31 cellular contexts compared by ENCODE assay signal in the genomic region with DNA sequence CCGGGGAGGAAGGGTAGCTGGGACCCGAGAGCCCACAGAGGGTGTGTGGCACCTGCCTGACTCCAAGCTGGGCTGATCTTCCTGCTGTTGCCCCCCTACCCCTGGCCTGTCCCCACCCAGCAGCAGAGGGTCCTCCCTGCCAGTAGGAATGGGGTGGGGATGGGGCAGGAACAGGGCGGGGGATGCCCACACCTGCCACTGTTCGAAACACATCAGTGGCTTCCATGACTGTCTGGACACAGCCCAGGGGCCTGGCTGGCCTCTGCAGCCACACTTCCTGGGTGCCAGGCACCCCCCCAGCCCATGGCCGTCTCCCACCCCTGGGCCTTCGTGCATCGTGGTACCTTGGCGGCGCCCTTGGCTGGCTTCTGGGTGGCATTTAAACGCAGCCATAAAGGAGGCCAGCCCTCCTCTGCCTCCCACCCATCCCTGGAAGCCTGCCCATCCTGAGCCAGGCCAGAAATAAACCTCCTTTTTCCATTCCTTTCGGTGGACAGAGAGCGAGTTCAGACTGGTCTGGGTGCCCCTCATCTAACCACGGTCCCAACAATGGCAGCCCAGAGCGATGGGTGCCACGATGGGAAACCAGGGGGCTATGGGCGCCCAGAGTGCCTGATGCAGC. TPM values are rescaled to one million over a fixed set of nuclear protein-coding genes. Genes with fewer than 3 reads are reported as not detected.
"Had no signal": no experiment of that assay in that cellular context is flagged by ENCODE, and none has a peak within 500 bp of the region (broad histone marks: within the 10 kb centered on the region; RNA-seq: fewer than 3 reads in every experiment).

No MANE protein-coding gene starts in this region.

- H3K9me3 ChIP-seq: breast epithelium, heart right ventricle, left lung, mucosa of descending colon, pancreas, psoas muscle, right atrium auricular region, SK-N-SH had no signal

- H3K9ac ChIP-seq: SK-N-SH had no signal

- H3K4me1 ChIP-seq: breast epithelium, pancreas, psoas muscle, right atrium auricular region had no signal

- H3K27ac Mint-ChIP-seq: activated naive CD4-positive, alpha-beta T cell treated with anti-CD3 and anti-CD28 coated beads, Interleukin-2, amount 50 U/mL, for 24 hours; activated naive CD8-positive, alpha-beta T cell treated with anti-CD3 and anti-CD28 coated beads, Interleukin-2, amount 50 U/mL, for 24 hours; endodermal cell; naive B cell; nephron progenitor cell; T-helper 1 cell treated with Interleukin-12 subunit alpha and Interleukin-12 subunit beta and Interleukin-4 antibody, amounts not matched to agents 30 μg/mL and 1 μg/mL, for 36 hours had no signal

- DNase-seq: activated CD4-positive, alpha-beta T cell treated with anti-CD3 and anti-CD28 coated beads for 48 hours; activated CD4-positive, alpha-beta T cell treated with anti-CD3 and anti-CD28 coated beads, Interleukin-2, amount 50 U/mL, for 48 hours; activated CD8-positive, alpha-beta memory T cell treated with anti-CD3 and anti-CD28 coated beads, Interleukin-2, amount 50 U/mL, for 4 hours; activated gamma-delta T cell; activated naive CD8-positive, alpha-beta T cell treated with anti-CD3 and anti-CD28 coated beads, Interleukin-2, amount 50 U/mL, for 24 hours; activated T-cell treated with anti-CD3 and anti-CD28 coated beads, Interleukin-2, amount 50 U/mL, for 1 hour; amygdala; central memory CD4-positive, alpha-beta T cell; endodermal cell; foreskin keratinocyte; heart right ventricle; naive B cell; nephron progenitor cell; psoas muscle; SK-N-SH; stimulated activated CD4-positive, alpha-beta T cell treated with anti-CD3 and anti-CD28 coated beads, Interleukin-2, amount 100 ng/mL, for 48 hours; stimulated activated naive CD4-positive, alpha-beta T cell treated with Interleukin-2 at 50 U/mL for 16 hours; substantia nigra; SW 1271; T-helper 9 cell; WERI-Rb-1 had no signal

- ATAC-seq: activated CD4-positive, CD25-positive, alpha-beta regulatory T cell treated with anti-CD3 and anti-CD28 coated beads, Interleukin-2, amount 50 U/mL, for 24 hours; activated naive CD8-positive, alpha-beta T cell treated with anti-CD3 and anti-CD28 coated beads, Interleukin-2, amount 50 U/mL, for 24 hours; esophagus mucosa; foreskin keratinocyte; heart right ventricle; left lung; mucosa of descending colon; pancreas; psoas muscle had no signal

- H3K4me3 Mint-ChIP-seq: activated naive CD4-positive, alpha-beta T cell treated with anti-CD3 and anti-CD28 coated beads, Interleukin-2, amount 50 U/mL, for 24 hours; activated naive CD8-positive, alpha-beta T cell treated with anti-CD3 and anti-CD28 coated beads, Interleukin-2, amount 50 U/mL, for 24 hours; endodermal cell; naive B cell; nephron progenitor cell; T-helper 1 cell treated with Interleukin-12 subunit alpha and Interleukin-12 subunit beta and Interleukin-4 antibody, amounts not matched to agents 30 μg/mL and 1 μg/mL, for 36 hours had no signal

- H3K27ac ChIP-seq: breast epithelium, heart right ventricle, left lung, pancreas, psoas muscle, right atrium auricular region, WERI-Rb-1 had no signal

- H3K9me3 Mint-ChIP-seq: activated naive CD4-positive, alpha-beta T cell treated with anti-CD3 and anti-CD28 coated beads, Interleukin-2, amount 50 U/mL, for 24 hours; activated naive CD8-positive, alpha-beta T cell treated with anti-CD3 and anti-CD28 coated beads, Interleukin-2, amount 50 U/mL, for 24 hours; endodermal cell; nephron progenitor cell; T-helper 1 cell treated with Interleukin-12 subunit alpha and Interleukin-12 subunit beta and Interleukin-4 antibody, amounts not matched to agents 30 μg/mL and 1 μg/mL, for 36 hours had no signal

- H3K4me1 Mint-ChIP-seq: endodermal cell, naive B cell had no signal

- H3K27me3 Mint-ChIP-seq: activated naive CD4-positive, alpha-beta T cell treated with anti-CD3 and anti-CD28 coated beads, Interleukin-2, amount 50 U/mL, for 24 hours; activated naive CD8-positive, alpha-beta T cell treated with anti-CD3 and anti-CD28 coated beads, Interleukin-2, amount 50 U/mL, for 24 hours had no signal

- H3K4me3 ChIP-seq: breast epithelium, heart right ventricle, left lung, mucosa of descending colon, pancreas, psoas muscle, right atrium auricular region had no signal

- H3K36me3 ChIP-seq: breast epithelium, heart right ventricle, left lung, pancreas, right atrium auricular region, WERI-Rb-1 had no signal

- H3K27me3 ChIP-seq: heart right ventricle, pancreas, right atrium auricular region had no signal

- H3K36me3 Mint-ChIP-seq: activated naive CD4-positive, alpha-beta T cell treated with anti-CD3 and anti-CD28 coated beads, Interleukin-2, amount 50 U/mL, for 24 hours; naive B cell had no signal

RNA-seq across cellular contexts. Expression of gene SHISAL1, which starts 0.7 kb away (rescaled TPM):
- total RNA-seq: activated CD8-positive, alpha-beta memory T cell treated with anti-CD3 and anti-CD28 coated beads for 36 hours; foreskin keratinocyte had no signal
